Comparison of ENCODE assay signal across 8 cellular contexts in the genomic region with DNA sequence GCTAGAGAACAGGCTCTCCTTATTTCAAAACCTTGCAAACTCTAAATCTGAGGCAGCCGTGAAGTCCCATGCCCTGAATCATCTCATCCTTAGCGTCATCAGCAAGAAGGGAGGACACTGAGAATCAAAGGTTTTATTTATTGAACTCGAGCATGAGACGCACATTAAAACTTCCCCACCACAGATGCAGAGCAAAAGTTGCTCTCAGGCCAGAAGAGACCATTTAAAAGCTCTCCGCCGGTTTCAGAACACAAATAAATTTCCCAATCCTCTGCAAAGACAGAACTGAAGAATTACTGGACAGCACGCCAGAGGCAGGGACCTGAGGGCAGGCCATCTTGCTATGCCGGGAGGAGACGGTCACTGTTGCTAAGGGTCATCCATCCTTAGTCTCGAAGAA. TPM values are rescaled to one million over a fixed set of nuclear protein-coding genes. Genes with fewer than 3 reads are reported as not detected.
DNase-seq lines count a peak whose midpoint lies in the region; ATAC-seq, FAIRE-seq and TF ChIP-seq lines count a peak whose summit lies in the region.

No MANE protein-coding gene starts in this region.

- FAIRE-seq in K562 (lab: Jason Lieb, UNC) = no peak

- ATAC-seq in Right ventricle myocardium superior (ENCODE audit: poor library complexity) = no peak
- ATAC-seq in K562 = no peak
- no peak for ATAC-seq in GM21423 (IDR thresholded peaks at IDR 0.05; ENCODE audit: unreplicated experiment)

- intact Hi-C loops in left ventricle myocardium inferior (cut with micrococcal nuclease) (loop anchor here (10.0 kb wide), 1 partner anchor 210 kb away; a partner anchor contains a TSS), Right ventricle myocardium superior (cut with DNase I) (no loop called here), K562 (cut with micrococcal nuclease) (no loop called here), lower leg skin (cut with DNase I; ENCODE audit: low total_unique reads) (no loop called here), vagina (cut with DNase I) (no loop called here)

- H4K20me1 ChIP-seq in K562 (replicated peaks; ENCODE audit: control insufficient read depth, insufficient read depth, low read length) = no peaks in the 10 kb centered on the region; the same call in 1 of the 2 replicates

- H3K9me1 ChIP-seq in K562 (ENCODE audit: control insufficient read depth, insufficient read depth, low read length) = no peaks in the 10 kb centered on the region

- H3K79me2 ChIP-seq in K562 (ENCODE audit: control insufficient read depth, insufficient read depth, low read length) = peaks cover 62% of the 10 kb centered on the region

- H3K4me1 ChIP-seq in left ventricle myocardium inferior (peaks cover 65% of the 10 kb centered on the region), K562 (replicated peaks in 1 of 2; ENCODE audit: control insufficient read depth in 2 of 2, insufficient read depth in 2 of 2, low read length in 2 of 2) (peaks cover 6 to 13% of the 10 kb centered on the region in 2 experiments; a peak in 3 of 5 replicates), vagina (peaks cover 62% of the 10 kb centered on the region)

- no peak overlapping the region for H2AFZ ChIP-seq in K562 (ENCODE audit: low read depth, low read length)

- TF ChIP-seq CTCF in left ventricle myocardium inferior (IDR thresholded peaks at IDR 0.05; ENCODE audit: borderline replicate concordance) = no peak
- TF ChIP-seq CTCF in K562 (IDR thresholded peaks at IDR 0.05 in 2 of 3, conservative IDR thresholded peaks at IDR 0.05 in 1 of 3; ENCODE audit: insufficient read depth in 2 of 3, low read depth in 1 of 3, low read length in 3 of 3) = no peak
- no peak for TF ChIP-seq CTCF in lower leg skin (IDR thresholded peaks at IDR 0.05)
- no peak for TF ChIP-seq CTCF in vagina (IDR thresholded peaks at IDR 0.05)

- H3K4me2 ChIP-seq in K562 (ENCODE audit: insufficient read depth, low read length) = peak overlapping the region; percentile 82

- CTCF ChIA-PET in K562 (lab: Yijun Ruan, JAX; ENCODE audit: low intra/inter-chr PET ratio) = no interaction called here

- 38% methylated on average over 10 of the region's 10 CpGs for WGBS in K562 (ENCODE audit: insufficient coverage, low coverage, missing lambda C conversion rate)
- WGBS in lower leg skin, 2 donors = 22 to 26% methylated on average over 10 of the region's 10 CpGs

- DNase-seq in left ventricle myocardium inferior (no peak), Right ventricle myocardium superior (no peak), K562 (ENCODE audit: extremely low read depth in 1 of 4, low spot score in 3 of 4) (no peak), lower leg skin (ENCODE audit: low spot score in 2 of 2) (peak; percentile 23 to 81), vagina (ENCODE audit: extremely low spot score in 2 of 2) (no peak), DMS 273 (lab: John Stamatoyannopoulos, UW; ENCODE audit: unreplicated experiment) (no peak), Ammon's horn (ENCODE audit: low spot score) (no peak)

- H3K9ac ChIP-seq in K562 (ENCODE audit: insufficient read depth in 1 of 2, low read depth in 2 of 2, low read length in 2 of 2) = peak overlapping the region; percentile 27 to 89; a peak in 3 of 4 replicates

- no peak for TF ChIP-seq EP300 in K562 (IDR thresholded peaks at IDR 0.05; ENCODE audit: low read length)

- H3K4me3 ChIP-seq in left ventricle myocardium inferior (peak overlapping the region; percentile 80), K562 (peak overlapping the region; percentile 48), lower leg skin (ENCODE audit: low read depth, poor library complexity, severe bottlenecking) (no peak overlapping the region), vagina (peak overlapping the region; percentile 62 to 69)

- H3K9me3 ChIP-seq in left ventricle myocardium inferior (replicated peaks) (no peaks in the 10 kb centered on the region), K562 (replicated peaks; ENCODE audit: control insufficient read depth, insufficient read depth, low read depth, low read length) (no peaks in the 10 kb centered on the region), vagina (no peaks in the 10 kb centered on the region)

- in situ Hi-C loops in K562 (cut with MboI) = no loop called here

- POLR2A ChIA-PET in K562 (lab: Yijun Ruan, JAX) = interaction anchor here (0.6 to 1.4 kb wide), 4 partner anchors 9 to 151 kb away, joined by 3 to 4 read pairs (median 3); no protein-coding TSS in a partner anchor

- peaks cover 28% of the 10 kb centered on the region for H3K36me3 ChIP-seq in left ventricle myocardium inferior
- H3K36me3 ChIP-seq in K562 (ENCODE audit: control insufficient read depth, insufficient read depth, low read length) = peaks cover 47% of the 10 kb centered on the region; the same call in 2 of the 3 replicates
- peaks cover 0 to 22% of the 10 kb centered on the region in 2 donors for H3K36me3 ChIP-seq in vagina

- peak overlapping the region; percentile 96 for H3K27ac ChIP-seq in left ventricle myocardium inferior (replicated peaks)
- H3K27ac ChIP-seq in K562 (ENCODE audit: extremely low read depth, low read depth, low read length) = no peak overlapping the region; the same call in 2 of the 3 replicates
- H3K27ac ChIP-seq in vagina = peak overlapping the region; percentile 88

- no TSS peak for BruUV-seq in K562 (replicated peaks; lab: Mats Ljungman, UMichigan)

- TF ChIP-seq POLR2A in K562 (conservative IDR thresholded peaks at IDR 0.05) = no peak
- TF ChIP-seq POLR2A in lower leg skin (IDR thresholded peaks at IDR 0.05) = no peak
- peak in 1 of 2 donors; percentile 9 for TF ChIP-seq POLR2A in vagina (IDR thresholded peaks at IDR 0.05)

- TF ChIP-seq RAD21 in K562 (CRISPR knock-in tag; conservative IDR thresholded peaks at IDR 0.05 in 1 of 2, IDR thresholded peaks at IDR 0.05 in 1 of 2) = no peak

- H3K27me3 ChIP-seq in left ventricle myocardium inferior (ENCODE audit: low read depth) (no peaks in the 10 kb centered on the region), K562 (ENCODE audit: control insufficient read depth in 2 of 2, insufficient read depth in 2 of 2, low read length in 2 of 2) (no peaks in the 10 kb centered on the region), vagina (no peaks in the 10 kb centered on the region)

TF ChIP-seq in K562, 482 proteins besides CTCF, POLR2A, EP300 and RAD21:
- TF ChIP-seq RFX1 (IDR thresholded peaks at IDR 0.05) (peak; percentile 13; the same call in 1 of the 2 replicates), SIN3A (IDR thresholded peaks at IDR 0.05; ENCODE audit: borderline replicate concordance in 2 of 2, control insufficient read depth in 1 of 2, low read depth in 2 of 2, low read length in 2 of 2) (no peak), RCOR1 (IDR thresholded peaks at IDR 0.05; ENCODE audit: borderline replicate concordance in 1 of 2, low read depth in 2 of 2, low read length in 2 of 2) (0 out of 4 replicates have a peak, but pooled peaks of 1 of the 2 experiments have one; percentile 18)

RNA-seq across cellular contexts. Expression of a gene that starts 1.3 kb away (rescaled TPM):
- 9.7 TPM for total RNA-seq in left ventricle myocardium inferior
- 9.7 TPM for total RNA-seq in Right ventricle myocardium superior
- 23.9 and 25.5 TPM in 2 replicates for total RNA-seq in K562 (2011; cell fraction: chromatin; rRNA removed; ENCODE audit: low replicate concordance)
- 13.4 and 14.2 TPM in 2 replicates for total RNA-seq in K562 (2011; cell fraction: nucleolus; rRNA removed)
- total RNA-seq in K562 (2011; cell fraction: nucleoplasm; rRNA removed) = 14.6 and 16.1 TPM in 2 replicates
- total RNA-seq in K562 (2014; rRNA removed) = 6.5 and 7.3 TPM in 2 replicates
- total RNA-seq in K562 (2014; rRNA removed; fragmentation: Illumina TruSeq; extraction: Trizol) = 13.8 and 14.3 TPM in 2 replicates
- total RNA-seq in K562 (2015; rRNA removed; fragmentation: Illumina TruSeq; extraction: Trizol) = 11.2 and 11.5 TPM in 2 replicates
- 12.6 and 13.4 TPM in 2 replicates for total RNA-seq in K562 (2021)
- polyA plus RNA-seq in K562 (2011; rRNA removed) = 7.7 and 9.1 TPM in 2 replicates
- 6.2 and 9.0 TPM in 2 replicates for polyA plus RNA-seq in K562 (2011; cell fraction: cytosol; rRNA removed)
- polyA plus RNA-seq in K562 (2011; cell fraction: nucleus; rRNA removed) = 16.3 and 17.8 TPM in 2 replicates
- polyA plus RNA-seq in K562 (2012) = 9.5 and 9.9 TPM in 2 replicates
- 15.3 and 15.5 TPM in 2 replicates for polyA plus RNA-seq in K562 (2014; fragmentation: Illumina TruSeq; extraction: Trizol)
- 1 to 10 TPM; 3.7 to 4.7 TPM for polyA plus RNA-seq in K562 (2014; fragmentation: Nextera tagmentation; extraction: Ambion mirVana)
- polyA plus RNA-seq in K562 (2014; rRNA removed) = 7.7 and 8.6 TPM in 2 replicates
- polyA minus RNA-seq in K562 (2011; rRNA and poly(A)+ RNA removed) = 11.9 and 14.3 TPM in 2 replicates
- polyA minus RNA-seq in K562 (2011; cell fraction: cytosol; rRNA and poly(A)+ RNA removed) = 5.4 and 7.9 TPM in 2 replicates
- polyA minus RNA-seq in K562 (2011; cell fraction: nucleus; rRNA and poly(A)+ RNA removed) = 7.1 and 10.7 TPM in 2 replicates
- total RNA-seq in lower leg skin = 10 to 100 TPM; 12.9 to 16.2 (median 13.6) TPM
- 15.2 TPM for total RNA-seq in vagina

RNA-seq across cellular contexts. Expression of a gene that starts 26.5 kb away (rescaled TPM):
- total RNA-seq in left ventricle myocardium inferior = 19.4 TPM
- total RNA-seq in Right ventricle myocardium superior = 18.5 TPM
- 22.3 and 26.2 TPM in 2 replicates for total RNA-seq in K562 (2011; cell fraction: chromatin; rRNA removed; ENCODE audit: low replicate concordance)
- 9.7 and 10.7 TPM in 2 replicates for total RNA-seq in K562 (2011; cell fraction: nucleolus; rRNA removed)
- 17.3 and 28.2 TPM in 2 replicates for total RNA-seq in K562 (2011; cell fraction: nucleoplasm; rRNA removed)
- 30.7 and 42.8 TPM in 2 replicates for total RNA-seq in K562 (2014; rRNA removed)
- total RNA-seq in K562 (2014; rRNA removed; fragmentation: Illumina TruSeq; extraction: Trizol) = 62.1 and 77.0 TPM in 2 replicates
- total RNA-seq in K562 (2015; rRNA removed; fragmentation: Illumina TruSeq; extraction: Trizol) = 46.0 and 49.0 TPM in 2 replicates
- total RNA-seq in K562 (2021) = 83.6 and 91.0 TPM in 2 replicates
- 37.5 and 67.8 TPM in 2 replicates for polyA plus RNA-seq in K562 (2011; rRNA removed)
- 33.3 and 48.1 TPM in 2 replicates for polyA plus RNA-seq in K562 (2011; cell fraction: cytosol; rRNA removed)
- 17.3 and 18.2 TPM in 2 replicates for polyA plus RNA-seq in K562 (2011; cell fraction: nucleus; rRNA removed)
- 58.4 and 78.9 TPM in 2 replicates for polyA plus RNA-seq in K562 (2012)
- 96.3 and 108 TPM in 2 replicates for polyA plus RNA-seq in K562 (2014; fragmentation: Illumina TruSeq; extraction: Trizol)
- polyA plus RNA-seq in K562 (2014; fragmentation: Nextera tagmentation; extraction: Ambion mirVana) = 10 to 100 TPM; 47.6 to 49.2 TPM
- 44.5 and 51.4 TPM in 2 replicates for polyA plus RNA-seq in K562 (2014; rRNA removed)
- polyA minus RNA-seq in K562 (2011; rRNA and poly(A)+ RNA removed) = 31.8 and 55.4 TPM in 2 replicates
- polyA minus RNA-seq in K562 (2011; cell fraction: cytosol; rRNA and poly(A)+ RNA removed) = 21.8 and 29.9 TPM in 2 replicates
- polyA minus RNA-seq in K562 (2011; cell fraction: nucleus; rRNA and poly(A)+ RNA removed) = 4.0 and 5.6 TPM in 2 replicates
- 10 to 100 TPM in 2 of 4 donors, 1 to 10 TPM in 2; 9.4 to 15.3 (median 10.7) TPM for total RNA-seq in lower leg skin
- 11.8 TPM for total RNA-seq in vagina

Comparison
In these comparisons a context has a peak if more than half of its experiments do, and no peak if none do; other contexts are left out.
1. DNase-seq: peak in lower leg skin (2 of 2); none in left ventricle myocardium inferior (single experiment), Right ventricle myocardium superior (single experiment), K562 (0 of 4), vagina (0 of 2), DMS 273 (single experiment) and Ammon's horn (single experiment).